ENCODE assay signal across 8 cellular contexts in genomic region chr12:6341439-6342139, GRCh38. TPM values are rescaled to one million over a fixed set of nuclear protein-coding genes. Genes with fewer than 3 reads are reported as not detected.
DNase-seq lines count a peak whose midpoint lies in the region; ATAC-seq lines count a peak whose summit lies in the region.

TSS of gene TNFRSF1A (minus strand) at chr12:6342076. CDS start at chr12:6341814, 262 bp downstream.

- no peaks in the 10 kb centered on the region for H3K27me3 ChIP-seq in HUES6 (ENCODE audit: control insufficient read depth, insufficient read depth, low read length)

- DNase-seq in CMK (ENCODE audit: low read depth) (peak; percentile 75), UCSD-AML1 (lab: John Stamatoyannopoulos, UW; ENCODE audit: unreplicated experiment) (peak; percentile 71), dermis microvascular lymphatic vessel endothelial cell (ENCODE audit: low read depth in 2 of 2) (peak; percentile 53 to 83), left lobe of liver (ENCODE audit: low spot score) (peak; percentile 80), NCI-H2029 (lab: John Stamatoyannopoulos, UW) (no peak)
- DNase-seq in stimulated activated CD4-positive, alpha-beta T cell treated with anti-CD3 and anti-CD28 coated beads, Interleukin-4, amount 100 ng/mL, for 4 hours: peak; percentile 44 to 50

- H3K4me3 ChIP-seq in HUES6 (ENCODE audit: low read depth, low read length): peak within 1 kb of the TSS; percentile 89

- peak within 1 kb of the TSS; percentile 78; the same call in 1 of the 2 replicates for H3K27ac ChIP-seq in HUES6 (ENCODE audit: low read depth, low read length)

- no peaks in the 10 kb centered on the region for H3K9me3 ChIP-seq in HUES6 (ENCODE audit: control insufficient read depth, insufficient read depth, low read depth, low read length)

- ATAC-seq in left lobe of liver: peak; percentile 79
- ATAC-seq in GM19328 (IDR thresholded peaks at IDR 0.05; ENCODE audit: unreplicated experiment): no peak

- H3K9ac ChIP-seq in HUES6 (ENCODE audit: low read length): peak within 1 kb of the TSS; percentile 89

- peaks cover 65% of the 10 kb centered on the region for H3K4me1 ChIP-seq in HUES6 (ENCODE audit: control insufficient read depth, insufficient read depth, low read length)

- H3K36me3 ChIP-seq in HUES6 (ENCODE audit: control insufficient read depth, insufficient read depth, low read length): no peaks in the 10 kb centered on the region

RNA-seq across cellular contexts. Expression of gene TNFRSF1A, which starts in this region (rescaled TPM):
- total RNA-seq in dermis microvascular lymphatic vessel endothelial cell (41.7 and 71.4 TPM in 2 replicates), left lobe of liver (76.0 TPM)
